In the genomic region with DNA sequence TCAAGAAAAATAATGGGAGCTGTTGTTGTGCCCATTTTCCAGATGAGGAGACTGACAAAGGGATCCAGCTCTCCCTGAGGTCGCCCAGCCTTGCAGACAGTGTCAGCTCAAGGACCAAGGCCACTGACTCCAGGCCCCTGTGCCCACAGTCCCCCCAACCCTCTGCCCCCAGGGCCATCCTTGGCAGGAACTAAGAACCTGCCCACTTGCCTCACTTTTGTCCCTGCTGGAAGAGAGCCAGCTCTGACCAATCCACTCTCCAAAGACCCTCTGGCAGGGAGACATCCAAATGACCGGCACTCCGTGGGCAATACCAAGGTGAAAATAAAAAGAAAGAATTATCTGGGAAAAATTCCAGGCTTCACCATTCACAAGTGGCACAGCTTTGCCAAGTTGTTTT, we compare ENCODE assay signal across 26 cellular contexts.
"Had no signal": no experiment of that assay in that cellular context is flagged by ENCODE, and none has a peak within 500 bp of the region (broad histone marks: within the 10 kb centered on the region; RNA-seq: fewer than 3 reads in every experiment).

No MANE protein-coding gene starts in this region.

- H2AFZ ChIP-seq: hepatocyte had no signal

- H3K4me1 Mint-ChIP-seq: activated B cell treated with CpG ODN at 0.5 μM for 24 hours; activated CD4-positive, alpha-beta T cell treated with anti-CD3 and anti-CD28 coated beads for 36 hours; immature natural killer cell; naive B cell; neural crest cell had no signal

- H3K4me3 Mint-ChIP-seq: activated B cell treated with CpG ODN at 0.5 μM for 24 hours; activated CD4-positive, alpha-beta T cell treated with anti-CD3 and anti-CD28 coated beads for 36 hours; activated naive CD8-positive, alpha-beta T cell; effector memory CD8-positive, alpha-beta T cell; immature natural killer cell; naive B cell; neural crest cell; stimulated activated naive CD8-positive, alpha-beta T cell treated with anti-CD3 and anti-CD28 coated beads, Interleukin-15, Interleukin-2, amounts not matched to agents 100 ng/mL and 50 ng/mL, for 24 hours; T-helper 1 cell treated with Interleukin-12 subunit alpha and Interleukin-12 subunit beta and Interleukin-4 antibody, amounts not matched to agents 30 μg/mL and 1 μg/mL, for 36 hours had no signal

- H3K79me2 ChIP-seq: hepatocyte had no signal

- H3K36me3 Mint-ChIP-seq: activated naive CD8-positive, alpha-beta T cell; immature natural killer cell; naive B cell had no signal

- ATAC-seq: activated CD4-positive, alpha-beta T cell treated with anti-CD3 and anti-CD28 coated beads for 36 hours; effector memory CD8-positive, alpha-beta T cell had no signal

- H3K4me3 ChIP-seq: adrenal gland, ascending aorta, esophagus muscularis mucosa, hepatocyte, transverse colon, uterus had no signal

- H3K27me3 ChIP-seq: adrenal gland, ascending aorta, brain microvascular endothelial cell, hepatocyte, transverse colon, uterus had no signal

- H3K4me2 ChIP-seq: hepatocyte had no signal

- H3K36me3 ChIP-seq: adrenal gland, ascending aorta, brain microvascular endothelial cell, esophagus muscularis mucosa, transverse colon, uterus had no signal

- H3K27ac Mint-ChIP-seq: activated B cell treated with CpG ODN at 0.5 μM for 24 hours; activated CD4-positive, alpha-beta T cell treated with anti-CD3 and anti-CD28 coated beads for 36 hours; activated naive CD8-positive, alpha-beta T cell; immature natural killer cell; progenitor cell of endocrine pancreas; stimulated activated naive CD8-positive, alpha-beta T cell treated with anti-CD3 and anti-CD28 coated beads, Interleukin-15, Interleukin-2, amounts not matched to agents 100 ng/mL and 50 ng/mL, for 24 hours; T-helper 1 cell treated with Interleukin-12 subunit alpha and Interleukin-12 subunit beta and Interleukin-4 antibody, amounts not matched to agents 30 μg/mL and 1 μg/mL, for 36 hours had no signal

- H3K27me3 Mint-ChIP-seq: activated B cell treated with CpG ODN at 0.5 μM for 24 hours; activated CD4-positive, alpha-beta T cell treated with anti-CD3 and anti-CD28 coated beads for 36 hours; activated naive CD8-positive, alpha-beta T cell; effector memory CD8-positive, alpha-beta T cell; stimulated activated naive CD8-positive, alpha-beta T cell treated with anti-CD3 and anti-CD28 coated beads, Interleukin-15, Interleukin-2, amounts not matched to agents 100 ng/mL and 50 ng/mL, for 24 hours had no signal

- H3K9me3 ChIP-seq: adrenal gland, ascending aorta, esophagus muscularis mucosa, transverse colon, uterus had no signal

- H3K27ac ChIP-seq: ascending aorta, brain microvascular endothelial cell, esophagus muscularis mucosa, hepatocyte, transverse colon, uterus had no signal

- H3K9me3 Mint-ChIP-seq: activated B cell treated with CpG ODN at 0.5 μM for 24 hours; effector memory CD8-positive, alpha-beta T cell; immature natural killer cell; neural crest cell; stimulated activated naive CD8-positive, alpha-beta T cell treated with anti-CD3 and anti-CD28 coated beads, Interleukin-15, Interleukin-2, amounts not matched to agents 100 ng/mL and 50 ng/mL, for 24 hours; T-helper 1 cell treated with Interleukin-12 subunit alpha and Interleukin-12 subunit beta and Interleukin-4 antibody, amounts not matched to agents 30 μg/mL and 1 μg/mL, for 36 hours had no signal

- DNase-seq: activated B cell treated with CpG ODN at 0.5 μM for 24 hours; activated CD4-positive, alpha-beta T cell treated with anti-CD3 and anti-CD28 coated beads for 36 hours; activated CD4-positive, alpha-beta T cell treated with anti-CD3 and anti-CD28 coated beads, Interleukin-2, amount 50 U/mL, for 4 hours; activated gamma-delta T cell treated with Interleukin-2 at 50 U/mL for 16 hours; activated T-cell treated with anti-CD3 and anti-CD28 coated beads for 4 hours; brain microvascular endothelial cell; central memory CD4-positive, alpha-beta T cell; effector memory CD8-positive, alpha-beta T cell; glutamatergic neuron; immature natural killer cell; mesendoderm; naive B cell; retina; stimulated activated CD4-positive, alpha-beta T cell treated with anti-CD3 and anti-CD28 coated beads, Interleukin-1b, Interleukin-23, amount 100 ng/mL, for 48 hours; T1000; transverse colon had no signal

- H3K4me1 ChIP-seq: adrenal gland, ascending aorta, esophagus muscularis mucosa, transverse colon, uterus had no signal
